Comparison of ENCODE assay signal across 13 cellular contexts in genomic region chr5:85334-85995, GRCh38. TPM values are rescaled to one million over a fixed set of nuclear protein-coding genes. Genes with fewer than 3 reads are reported as not detected.
DNase-seq lines count a peak whose midpoint lies in the region; ATAC-seq and TF ChIP-seq lines count a peak whose summit lies in the region.
"Had no signal": no experiment of that assay in that cellular context is flagged by ENCODE, and none has a peak within 500 bp of the region (broad histone marks: within the 10 kb centered on the region; RNA-seq: fewer than 3 reads in every experiment).

No MANE protein-coding gene starts in this region.

- H3K27me3 Mint-ChIP-seq in endodermal cell (ENCODE audit: insufficient read depth) (peaks cover 73% of the 10 kb centered on the region), progenitor cell of endocrine pancreas (peaks cover 40% of the 10 kb centered on the region)

- H3K4me3 ChIP-seq in endodermal cell (ENCODE audit: low read length), result no peak overlapping the region

- H3K4me1 ChIP-seq in endodermal cell (ENCODE audit: control insufficient read depth, insufficient read depth, low read length), result peaks cover 9% of the 10 kb centered on the region

- peaks cover 18% of the 10 kb centered on the region for H3K4me1 Mint-ChIP-seq in endodermal cell
- peaks cover 21% of the 10 kb centered on the region for H3K4me1 Mint-ChIP-seq in progenitor cell of endocrine pancreas (ENCODE audit: low read depth)

- H3K36me3 ChIP-seq in endodermal cell (ENCODE audit: control insufficient read depth, insufficient read depth, low read length), result no peaks in the 10 kb centered on the region

- H3K9me3 ChIP-seq in endodermal cell (ENCODE audit: control insufficient read depth, low read length), result no peaks in the 10 kb centered on the region

- peak; percentile 9 for DNase-seq in NCI-H2107 (lab: John Stamatoyannopoulos, UW)
- DNase-seq in NCI-H2107 treated with DMSO at 0.1 percent for 48 hours (lab: John Stamatoyannopoulos, UW; ENCODE audit: unreplicated experiment), result no peak
- DNase-seq in NCI-H2171 treated with DMSO at 0.1 percent for 48 hours (lab: John Stamatoyannopoulos, UW), result peak; percentile 72
- peak; percentile 36 for DNase-seq in endodermal cell
- no peak for DNase-seq in progenitor cell of endocrine pancreas (ENCODE audit: low spot score, unreplicated experiment)
- DNase-seq: GF-D8, Kasumi-1 had no signal

- no peak overlapping the region for H3K9ac ChIP-seq in endodermal cell (ENCODE audit: extremely low read depth, low read length, poor library complexity, severe bottlenecking)

- ATAC-seq in HG03460 (IDR thresholded peaks at IDR 0.05; ENCODE audit: unreplicated experiment), result no peak
- no peak for ATAC-seq in HG03139 (IDR thresholded peaks at IDR 0.05; ENCODE audit: unreplicated experiment)
- no peak for ATAC-seq in HG03108 (IDR thresholded peaks at IDR 0.05; ENCODE audit: unreplicated experiment)

- H3K36me3 Mint-ChIP-seq in endodermal cell (ENCODE audit: low read depth) (no peaks in the 10 kb centered on the region), progenitor cell of endocrine pancreas (ENCODE audit: insufficient read depth) (no peaks in the 10 kb centered on the region)

- 93 to 95% methylated on average over 6 to 17 of the region's 22 CpGs for WGBS in endodermal cell (ENCODE audit: insufficient coverage in 1 of 2, insufficient read length in 1 of 2), 2 experiments

- TF ChIP-seq CTCF in endodermal cell (conservative IDR thresholded peaks at IDR 0.05), result no peak
- no peak for TF ChIP-seq CTCF in progenitor cell of endocrine pancreas (IDR thresholded peaks at IDR 0.05; ENCODE audit: unreplicated experiment)

- H3K9me3 Mint-ChIP-seq in endodermal cell (no peaks in the 10 kb centered on the region), progenitor cell of endocrine pancreas (ENCODE audit: low read depth) (no peaks in the 10 kb centered on the region)

- peaks cover 48% of the 10 kb centered on the region for H3K27me3 ChIP-seq in endodermal cell (ENCODE audit: control insufficient read depth, insufficient read depth, low read length, poor library complexity, severe bottlenecking)

- H3K4me3 Mint-ChIP-seq in endodermal cell, result no peak overlapping the region
- H3K4me3 Mint-ChIP-seq in progenitor cell of endocrine pancreas (ENCODE audit: low read depth), result no peak overlapping the region

- no peak overlapping the region for H3K27ac ChIP-seq in endodermal cell (ENCODE audit: low read depth, low read length)
- H3K27ac ChIP-seq: C4-2B, RWPE1 had no signal

- H3K27ac Mint-ChIP-seq in endodermal cell (no peak overlapping the region), progenitor cell of endocrine pancreas (peak overlapping the region; percentile 47)

RNA-seq across cellular contexts. Expression of gene PLEKHG4B, which starts 6.5 kb away (rescaled TPM):
- total RNA-seq in endodermal cell (10 to 100 TPM; 16.3 to 22.8 TPM), progenitor cell of endocrine pancreas (56.8 and 59.5 TPM in 2 replicates)
- 20.9 TPM for polyA plus RNA-seq in endodermal cell (2013, experiment 1 of 2)
- polyA plus RNA-seq in endodermal cell (2013, experiment 2 of 2), result 19.5 TPM
- total RNA-seq: NCI-H460 had no signal

Comparison
In these comparisons a context has a peak if more than half of its experiments do, and no peak if none do; other contexts are left out.
1. DNase-seq: peak in NCI-H2107 (single experiment), NCI-H2171 treated with DMSO at 0.1 percent for 48 hours (single experiment) and endodermal cell (single experiment); none in NCI-H2107 treated with DMSO at 0.1 percent for 48 hours (single experiment) and progenitor cell of endocrine pancreas (single experiment).